21 cellular contexts compared by ENCODE assay signal in the genomic region with DNA sequence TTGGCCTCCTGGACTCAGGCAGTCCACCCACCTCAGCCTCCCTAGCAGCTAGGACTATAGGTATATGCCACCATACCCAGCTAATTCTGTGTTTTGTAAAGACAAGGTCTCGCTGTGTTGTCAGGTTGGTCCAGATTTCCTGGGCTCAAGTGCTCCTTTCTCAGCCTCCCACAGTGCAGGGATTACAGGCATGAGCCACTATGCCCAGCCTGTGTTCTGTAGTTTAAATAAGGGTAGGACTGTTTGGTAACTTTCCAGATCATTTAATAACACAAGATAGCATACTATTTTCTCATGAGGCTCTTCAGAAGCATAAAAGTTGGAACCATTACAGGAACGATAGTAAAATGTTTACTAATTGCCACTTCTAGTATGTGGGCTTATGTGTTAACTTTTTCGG. TPM values are rescaled to one million over a fixed set of nuclear protein-coding genes. Genes with fewer than 3 reads are reported as not detected.
DNase-seq lines count a peak whose midpoint lies in the region; FAIRE-seq and TF ChIP-seq lines count a peak whose summit lies in the region.
"Had no signal": no experiment of that assay in that cellular context is flagged by ENCODE, and none has a peak within 500 bp of the region (broad histone marks: within the 10 kb centered on the region; RNA-seq: fewer than 3 reads in every experiment).

No MANE protein-coding gene starts in this region.

- no peak for DNase-seq in GM12892 (ENCODE audit: insufficient read length)
- no peak for DNase-seq in HTR-8/SVneo (ENCODE audit: insufficient read length, low spot score)
- no peak for DNase-seq in bronchial epithelial cell (ENCODE audit: low read depth)
- DNase-seq in EL = no peak
- no peak for DNase-seq in HuH-7 (ENCODE audit: low spot score)
- DNase-seq in AML-193 (lab: John Stamatoyannopoulos, UW) = no peak
- DNase-seq: Caco-2; CD4-positive, CD25-positive, alpha-beta regulatory T cell; CD8-positive, alpha-beta T cell; DMS153; DND-41; GDM1; GOT3; HFFc6 had no signal

- FAIRE-seq in GM12892 (lab: Jason Lieb, UNC) (peak; percentile 68), HTR-8/SVneo (lab: Jason Lieb, UNC) (peak; percentile 48), bronchial epithelial cell (lab: Jason Lieb, UNC) (peak; percentile 36)
- FAIRE-seq: GM12878, GM18507, H54 had no signal

- no peak overlapping the region for H3K4me3 ChIP-seq in bronchial epithelial cell (ENCODE audit: low read depth, low read length)
- H3K4me3 ChIP-seq: BLaER1, GM12878, HAP-1 had no signal

- no peaks in the 10 kb centered on the region for H3K27me3 ChIP-seq in bronchial epithelial cell (ENCODE audit: control insufficient read depth, insufficient read depth, low read length)
- H3K27me3 ChIP-seq: BLaER1 had no signal

- no peak for TF ChIP-seq CTCF in bronchial epithelial cell (IDR thresholded peaks at IDR 0.05; ENCODE audit: insufficient read depth, low read length, severe bottlenecking)

- peaks cover 12% of the 10 kb centered on the region for H3K36me3 ChIP-seq in bronchial epithelial cell (ENCODE audit: control insufficient read depth, insufficient read depth, low read length)

- no peak for TF ChIP-seq POLR2A in GM12892 (IDR thresholded peaks at IDR 0.05; ENCODE audit: low read depth, low read length)

RNA-seq across cellular contexts. Expression of a gene that starts 38.1 kb away (rescaled TPM):
- 0.45 TPM for polyA plus RNA-seq in GM12892 (2012; ENCODE audit: missing spikeins)
- not detected in 2 replicates for total RNA-seq in bronchial epithelial cell
- total RNA-seq: A172; A673; CD4-positive, CD25-positive, alpha-beta regulatory T cell; CD8-positive, alpha-beta T cell; HFFc6 had no signal
- polyA plus RNA-seq: CD4-positive, CD25-positive, alpha-beta regulatory T cell had no signal
